In genomic region chr12:113879658-113880057, GRCh38 we compare ENCODE assay signal across 19 cellular contexts.
"Had no signal": no experiment of that assay in that cellular context is flagged by ENCODE, and none has a peak within 500 bp of the region (broad histone marks: within the 10 kb centered on the region; RNA-seq: fewer than 3 reads in every experiment).

No MANE protein-coding gene starts in this region.

- H3K27ac ChIP-seq: ascending aorta, body of pancreas had no signal

- ATAC-seq: activated naive CD4-positive, alpha-beta T cell treated with anti-CD3 and anti-CD28 coated beads, Interleukin-2, amount 50 U/mL, for 72 hours; activated naive CD8-positive, alpha-beta T cell treated with anti-CD3 and anti-CD28 coated beads, Interleukin-2, amount 50 U/mL, for 24 hours; activated T-cell treated with anti-CD3 and anti-CD28 coated beads, Interleukin-2, amount 50 U/mL, for 4 hours; body of pancreas; PC-3 had no signal

- H3K27me3 ChIP-seq: ascending aorta, body of pancreas had no signal

- H3K4me1 Mint-ChIP-seq: activated CD4-positive, alpha-beta T cell treated with anti-CD3 and anti-CD28 coated beads, Interleukin-2, amount 10 ng/mL, durations not matched to agents 24 days and 14 days; activated naive CD8-positive, alpha-beta T cell treated with anti-CD3 and anti-CD28 coated beads, Interleukin-2, amount 50 U/mL, for 24 hours had no signal

- H3K4me3 ChIP-seq: ascending aorta, body of pancreas had no signal

- DNase-seq: activated CD4-positive, alpha-beta memory T cell treated with anti-CD3 and anti-CD28 coated beads for 36 hours; activated CD4-positive, alpha-beta T cell treated with anti-CD3 and anti-CD28 coated beads, Interleukin-2, amount 10 ng/mL, durations not matched to agents 24 days and 14 days; activated CD4-positive, CD25-positive, alpha-beta regulatory T cell treated with anti-CD3 and anti-CD28 coated beads, Interleukin-2, amount 50 U/mL, for 72 hours; activated CD8-positive, alpha-beta memory T cell treated with anti-CD3 and anti-CD28 coated beads for 24 hours; activated effector memory CD4-positive, alpha-beta T cell treated with anti-CD3 and anti-CD28 coated beads, Interleukin-2, amount 50 U/mL, for 16 hours; activated naive CD4-positive, alpha-beta T cell treated with Interleukin-2 at 50 U/mL for 16 hours; activated naive CD8-positive, alpha-beta T cell treated with anti-CD3 and anti-CD28 coated beads, Interleukin-2, amount 50 U/mL, for 24 hours; activated T-cell treated with anti-CD3 and anti-CD28 coated beads, Interleukin-2, amount 50 U/mL, for 4 hours; amniotic stem cell; body of pancreas; central memory CD4-positive, alpha-beta T cell; KG1; NCI-H1092; NCI-H1930; NCI-H69; PC-3 had no signal

- H3K27me3 Mint-ChIP-seq: activated CD4-positive, alpha-beta memory T cell treated with anti-CD3 and anti-CD28 coated beads for 36 hours; activated CD4-positive, alpha-beta T cell treated with anti-CD3 and anti-CD28 coated beads, Interleukin-2, amount 10 ng/mL, durations not matched to agents 24 days and 14 days; activated naive CD8-positive, alpha-beta T cell treated with anti-CD3 and anti-CD28 coated beads, Interleukin-2, amount 50 U/mL, for 24 hours had no signal

- H3K27ac Mint-ChIP-seq: activated CD4-positive, alpha-beta memory T cell treated with anti-CD3 and anti-CD28 coated beads for 36 hours; activated CD4-positive, alpha-beta T cell treated with anti-CD3 and anti-CD28 coated beads, Interleukin-2, amount 10 ng/mL, durations not matched to agents 24 days and 14 days; activated naive CD8-positive, alpha-beta T cell treated with anti-CD3 and anti-CD28 coated beads, Interleukin-2, amount 50 U/mL, for 24 hours; T-helper 1 cell treated with Interleukin-12 subunit alpha and Interleukin-12 subunit beta and Interleukin-4 antibody, amounts not matched to agents 30 μg/mL and 1 μg/mL, for 36 hours had no signal

- H3K9me3 ChIP-seq: ascending aorta, body of pancreas had no signal

- H3K4me1 ChIP-seq: ascending aorta, body of pancreas had no signal

- H3K9me3 Mint-ChIP-seq: activated CD4-positive, alpha-beta memory T cell treated with anti-CD3 and anti-CD28 coated beads for 36 hours; activated CD4-positive, alpha-beta T cell treated with anti-CD3 and anti-CD28 coated beads, Interleukin-2, amount 10 ng/mL, durations not matched to agents 24 days and 14 days; activated naive CD4-positive, alpha-beta T cell treated with anti-CD3 and anti-CD28 coated beads, Interleukin-2, amount 50 U/mL, for 72 hours; activated naive CD8-positive, alpha-beta T cell treated with anti-CD3 and anti-CD28 coated beads, Interleukin-2, amount 50 U/mL, for 24 hours; activated T-cell treated with anti-CD3 and anti-CD28 coated beads, Interleukin-2, amount 50 U/mL, for 4 hours; T-helper 1 cell treated with Interleukin-12 subunit alpha and Interleukin-12 subunit beta and Interleukin-4 antibody, amounts not matched to agents 30 μg/mL and 1 μg/mL, for 36 hours had no signal

- H3K4me3 Mint-ChIP-seq: activated CD4-positive, alpha-beta memory T cell treated with anti-CD3 and anti-CD28 coated beads for 36 hours; activated CD4-positive, alpha-beta T cell treated with anti-CD3 and anti-CD28 coated beads, Interleukin-2, amount 10 ng/mL, durations not matched to agents 24 days and 14 days; activated naive CD8-positive, alpha-beta T cell treated with anti-CD3 and anti-CD28 coated beads, Interleukin-2, amount 50 U/mL, for 24 hours; activated T-cell treated with anti-CD3 and anti-CD28 coated beads, Interleukin-2, amount 50 U/mL, for 4 hours; T-helper 1 cell treated with Interleukin-12 subunit alpha and Interleukin-12 subunit beta and Interleukin-4 antibody, amounts not matched to agents 30 μg/mL and 1 μg/mL, for 36 hours had no signal
